Comparison of ENCODE assay signal across 9 cellular contexts in the genomic region with DNA sequence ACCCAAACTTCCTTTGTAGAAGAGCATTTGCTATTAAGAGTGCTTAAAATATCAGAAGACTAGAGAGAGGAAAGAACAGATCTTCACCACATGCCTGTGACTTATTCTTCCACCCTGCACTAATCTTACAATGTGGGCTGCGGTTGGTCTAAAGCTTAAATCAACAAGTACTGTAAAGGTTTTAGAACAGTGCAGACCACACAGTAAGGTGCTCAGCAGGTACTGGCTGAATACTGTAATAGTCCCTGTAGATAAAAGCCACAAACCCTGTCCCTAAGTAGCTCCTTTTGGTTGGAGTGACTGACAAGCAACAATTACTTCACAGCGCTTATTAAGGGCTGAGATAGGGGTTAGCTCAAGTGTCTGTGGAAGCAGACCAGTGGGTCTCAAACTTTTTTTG. TPM values are rescaled to one million over a fixed set of nuclear protein-coding genes. Genes with fewer than 3 reads are reported as not detected.
A peak's percentile ranks its signal among the peaks of the same experiment; 100 is the strongest.
DNase-seq lines count a peak whose midpoint lies in the region; ATAC-seq and TF ChIP-seq lines count a peak whose summit lies in the region.
"Had no signal": no experiment of that assay in that cellular context is flagged by ENCODE, and none has a peak within 500 bp of the region (broad histone marks: within the 10 kb centered on the region; RNA-seq: fewer than 3 reads in every experiment).

No MANE protein-coding gene starts in this region.

- H3K4me3 ChIP-seq in ACC112 (ENCODE audit: low read depth, low read length) (peak overlapping the region; percentile 88; the same call in 1 of the 2 replicates), GM23248 (no peak overlapping the region)

- ATAC-seq in activated CD8-positive, alpha-beta T cell treated with anti-CD3 and anti-CD28 coated beads for 36 hours: no peak
- ATAC-seq in GM19452 (IDR thresholded peaks at IDR 0.05; ENCODE audit: unreplicated experiment): no peak

- H3K4me2 ChIP-seq in GM23248 (ENCODE audit: unreplicated experiment): no peak overlapping the region

- H3K27me3 ChIP-seq in ACC112 (ENCODE audit: insufficient read depth, low read length) (no peaks in the 10 kb centered on the region), GM23248 (replicated peaks; ENCODE audit: insufficient read depth) (no peaks in the 10 kb centered on the region; the same call in 1 of the 2 replicates)
- H3K27me3 ChIP-seq: transverse colon had no signal

- no peaks in the 10 kb centered on the region for H3K36me3 ChIP-seq in ACC112 (ENCODE audit: insufficient read depth, low read length)
- no peaks in the 10 kb centered on the region for H3K36me3 ChIP-seq in GM23248 (ENCODE audit: low read depth)
- H3K36me3 ChIP-seq: transverse colon had no signal

- H3K27ac ChIP-seq in ACC112 (ENCODE audit: low read depth, low read length): no peak overlapping the region
- no peak overlapping the region for H3K27ac ChIP-seq in GM23248

- 49 to 50% methylated on average over 2 of the region's 2 CpGs for WGBS in GM23248 (ENCODE audit: low coverage in 1 of 2, low lambda C conversion rate in 2 of 2, missing lambda C conversion rate in 2 of 2), 2 experiments

- H3K4me1 ChIP-seq in ACC112 (ENCODE audit: control insufficient read depth, insufficient read depth, low read length, unreplicated experiment): peaks cover 15% of the 10 kb centered on the region
- peaks cover 26% of the 10 kb centered on the region for H3K4me1 ChIP-seq in GM23248 (ENCODE audit: insufficient read depth)

- in situ Hi-C loops in GM23248 (cut with MboI): no loop called here

- H3K79me2 ChIP-seq in ACC112 (ENCODE audit: control insufficient read depth, insufficient read depth, low read length, unreplicated experiment): peaks cover 36% of the 10 kb centered on the region
- H3K79me2 ChIP-seq in GM23248 (ENCODE audit: insufficient read depth): peaks cover 33% of the 10 kb centered on the region

- no peaks in the 10 kb centered on the region for H3K9me3 Mint-ChIP-seq in activated CD8-positive, alpha-beta T cell treated with anti-CD3 and anti-CD28 coated beads for 36 hours
- no peaks in the 10 kb centered on the region for H3K9me3 Mint-ChIP-seq in immature natural killer cell

- peak overlapping the region; percentile 91 for H2AFZ ChIP-seq in ACC112 (ENCODE audit: low read length, unreplicated experiment)
- peak overlapping the region; percentile 80; the same call in 1 of the 2 replicates for H2AFZ ChIP-seq in GM23248

- CTCF ChIA-PET in activated CD8-positive, alpha-beta T cell treated with anti-CD3 and anti-CD28 coated beads for 36 hours (lab: Charles Lee): interaction anchor here (0.8 to 4.4 kb wide), 5 partner anchors 21 to 61 kb away, joined by 3 to 21 read pairs (median 3); no protein-coding TSS in a partner anchor

- TF ChIP-seq CTCF in activated CD8-positive, alpha-beta T cell treated with anti-CD3 and anti-CD28 coated beads for 36 hours (IDR thresholded peaks at IDR 0.05): no peak

- no peaks in the 10 kb centered on the region for H3K9me2 ChIP-seq in GM23248 (ENCODE audit: insufficient read depth)

- peaks cover 28% of the 10 kb centered on the region for H3K4me1 Mint-ChIP-seq in activated CD8-positive, alpha-beta T cell treated with anti-CD3 and anti-CD28 coated beads for 36 hours (ENCODE audit: low read depth)
- H3K4me1 Mint-ChIP-seq in immature natural killer cell: peaks cover 38 to 46% of the 10 kb centered on the region in 2 donors

- intact Hi-C loops in activated CD8-positive, alpha-beta T cell treated with anti-CD3 and anti-CD28 coated beads for 36 hours (cut with micrococcal nuclease): no loop called here

- no peaks in the 10 kb centered on the region for H3K27me3 Mint-ChIP-seq in activated CD8-positive, alpha-beta T cell treated with anti-CD3 and anti-CD28 coated beads for 36 hours
- H3K27me3 Mint-ChIP-seq in immature natural killer cell (ENCODE audit: low read depth in 3 of 3): peaks cover 7 to 22% (median 18%) of the 10 kb centered on the region in 3 donors

- peaks cover 3% of the 10 kb centered on the region for H3K36me3 Mint-ChIP-seq in activated CD8-positive, alpha-beta T cell treated with anti-CD3 and anti-CD28 coated beads for 36 hours (ENCODE audit: low read depth)
- no peaks in the 10 kb centered on the region for H3K36me3 Mint-ChIP-seq in immature natural killer cell

- peaks cover 9% of the 10 kb centered on the region; the same call in 1 of the 2 replicates for H3F3A ChIP-seq in GM23248 (ENCODE audit: insufficient read depth)

- H4K20me1 ChIP-seq in GM23248 (ENCODE audit: insufficient read depth): peaks cover 7% of the 10 kb centered on the region

- no peak overlapping the region for H3K9ac ChIP-seq in GM23248

- DNase-seq in GM23248 (no peak), immature natural killer cell (no peak), RKO (ENCODE audit: low spot score) (no peak), NCI-H1105 (lab: John Stamatoyannopoulos, UW) (no peak), HK-2 (ENCODE audit: unreplicated experiment) (no peak)
- DNase-seq in activated CD8-positive, alpha-beta T cell treated with anti-CD3 and anti-CD28 coated beads for 36 hours: no peak
- DNase-seq: transverse colon had no signal

- no peaks in the 10 kb centered on the region for H3K9me3 ChIP-seq in GM23248 (ENCODE audit: low read depth)
- H3K9me3 ChIP-seq: transverse colon had no signal

- H3K27ac Mint-ChIP-seq in activated CD8-positive, alpha-beta T cell treated with anti-CD3 and anti-CD28 coated beads for 36 hours: peak overlapping the region; percentile 22
- peak overlapping the region; percentile 76 to 98 (median 92) for H3K27ac Mint-ChIP-seq in immature natural killer cell

- POLR2A ChIA-PET in activated CD8-positive, alpha-beta T cell treated with anti-CD3 and anti-CD28 coated beads for 36 hours (lab: Charles Lee): interaction anchor here (1.0 to 2.4 kb wide), 4 partner anchors 11 to 52 kb away, joined by 3 to 7 read pairs (median 4); no protein-coding TSS in a partner anchor

- peak overlapping the region; percentile 88 for H3K4me3 Mint-ChIP-seq in activated CD8-positive, alpha-beta T cell treated with anti-CD3 and anti-CD28 coated beads for 36 hours
- H3K4me3 Mint-ChIP-seq in immature natural killer cell: peak overlapping the region; percentile 86 to 99 (median 89)

RNA-seq across cellular contexts. Expression of gene PHF3, which starts 1.0 kb away (rescaled TPM):
- 34.7 and 36.0 TPM in 2 replicates for total RNA-seq in GM23248 (2014; rRNA removed; shearing (Covaris generic))
- 13.1 and 15.3 TPM in 2 replicates for polyA plus RNA-seq in GM23248 (2016; fragmentation: Nextera tagmentation; extraction: Ambion mirVana)
- 10 to 100 TPM; 45.6 to 50.3 TPM for total RNA-seq in activated CD8-positive, alpha-beta T cell treated with anti-CD3 and anti-CD28 coated beads for 36 hours
- polyA plus RNA-seq in immature natural killer cell: 10 to 100 TPM in 1 of 3 donors, 1 to 10 TPM in 2; 4.9 to 31.9 (median 9.5) TPM
